9 cellular contexts compared by ENCODE assay signal in the genomic region with DNA sequence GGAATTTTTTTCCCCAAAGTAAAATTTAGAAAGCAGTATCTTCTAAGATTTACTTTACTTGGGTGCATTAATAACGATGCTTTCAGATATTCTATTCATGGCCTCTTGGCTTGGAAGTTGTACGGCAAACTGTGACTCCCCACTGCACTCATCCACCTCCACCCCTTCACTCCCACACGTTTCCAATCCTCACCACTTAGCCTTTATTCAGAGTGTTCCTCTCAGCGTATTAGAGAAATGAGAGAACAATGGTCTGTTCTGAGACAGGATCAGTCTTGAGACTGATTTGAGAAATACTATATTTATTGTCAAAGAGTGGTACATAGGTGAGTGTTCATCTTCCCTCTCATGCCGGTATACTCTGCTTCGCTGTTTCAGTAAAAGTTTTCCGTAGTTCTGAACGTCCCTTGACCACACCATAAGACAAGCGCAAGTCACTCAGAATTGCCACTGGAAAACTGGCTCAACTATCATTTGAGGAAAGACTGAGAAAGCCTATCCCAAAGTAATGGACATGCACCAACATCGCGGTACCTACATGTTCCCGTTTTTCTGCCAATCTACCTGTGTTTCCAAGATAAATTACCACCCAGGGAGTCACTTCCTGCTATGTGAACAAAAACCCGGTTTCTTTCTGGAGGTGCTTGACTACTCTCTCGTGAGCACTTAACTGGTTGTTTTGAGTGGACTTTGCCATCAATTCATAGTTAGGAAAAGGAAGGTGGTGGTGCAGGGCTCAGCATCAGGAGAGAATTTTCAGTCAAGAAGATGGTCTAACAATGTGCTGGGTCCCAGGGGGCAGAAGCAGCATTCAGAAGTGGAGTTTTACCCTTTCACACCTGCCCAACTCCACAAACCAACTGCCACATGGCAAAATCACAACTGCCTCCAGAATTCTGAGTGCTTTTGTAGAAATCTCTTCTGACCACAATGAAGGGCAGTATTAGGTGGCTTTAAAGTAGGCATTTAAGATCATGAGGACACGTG. TPM values are rescaled to one million over a fixed set of nuclear protein-coding genes. Genes with fewer than 3 reads are reported as not detected.
A peak's percentile ranks its signal among the peaks of the same experiment; 100 is the strongest.
DNase-seq lines count a peak whose midpoint lies in the region; ATAC-seq, FAIRE-seq and TF ChIP-seq lines count a peak whose summit lies in the region.
"Had no signal": no experiment of that assay in that cellular context is flagged by ENCODE, and none has a peak within 500 bp of the region (broad histone marks: within the 10 kb centered on the region; RNA-seq: fewer than 3 reads in every experiment).

No MANE protein-coding gene starts in this region.

- H4K20me1 ChIP-seq in H1 (replicated peaks in 1 of 2; ENCODE audit: control insufficient read depth in 1 of 2, insufficient read depth in 2 of 2, low read length in 2 of 2), result peaks cover 3 to 7% of the 10 kb centered on the region in 2 experiments

- H3K4me2 ChIP-seq in H1 (ENCODE audit: insufficient read depth in 1 of 2, low read depth in 2 of 2, low read length in 2 of 2) (peak overlapping the region; percentile 94 to 99), neuronal stem cell (ENCODE audit: insufficient read depth, low read length, poor library complexity, severe bottlenecking) (peak overlapping the region; percentile 96)

- H4K5ac ChIP-seq in H1 (ENCODE audit: insufficient read length, low read depth, low read length), result no peak overlapping the region

- H4K91ac ChIP-seq in H1 (replicated peaks; ENCODE audit: insufficient read length, low read length) (no peak overlapping the region), neuronal stem cell (ENCODE audit: low read depth, low read length, poor library complexity) (no peak overlapping the region)

- H3K27ac ChIP-seq in H1 (ENCODE audit: low read depth, low read length), result no peak overlapping the region
- H3K27ac ChIP-seq in neuronal stem cell (replicated peaks; ENCODE audit: low read length), result no peak overlapping the region

- DNase-seq in Calu3, result no peak
- DNase-seq in M059J (ENCODE audit: low read depth), result peak; percentile 40
- no peak for DNase-seq in H1 (ENCODE audit: low read depth in 1 of 2, low spot score in 2 of 2)
- no peak for DNase-seq in neuronal stem cell (ENCODE audit: low spot score)
- no peak for DNase-seq in inferior parietal cortex (ENCODE audit: extremely low spot score)
- no peak for DNase-seq in COLO829 (ENCODE audit: low spot score)
- no peak for DNase-seq in amniotic stem cell (lab: John Stamatoyannopoulos, UW)
- DNase-seq: activated T-cell treated with anti-CD3 and anti-CD28 coated beads for 4 hours had no signal

- H3K9me3 Mint-ChIP-seq in Calu3 (ENCODE audit: low read depth, unreplicated experiment), result no peaks in the 10 kb centered on the region

- H4K8ac ChIP-seq in H1 (ENCODE audit: extremely low read depth, insufficient read depth, low read length) (no peak overlapping the region), neuronal stem cell (ENCODE audit: low read depth, low read length) (no peak overlapping the region)

- H3K9ac ChIP-seq in H1 (replicated peaks in 1 of 4; ENCODE audit: extremely low read depth in 1 of 4, low read depth in 3 of 4, low read length in 3 of 4) (peak overlapping the region in 3 of 4 experiments; percentile 37 to 77 (median 69); a peak in 4 of 7 replicates), neuronal stem cell (ENCODE audit: low read depth, low read length, poor library complexity) (no peak overlapping the region)

- intact Hi-C loops in Calu3 (cut with micrococcal nuclease; ENCODE audit: unreplicated experiment), result loop anchor here (10.0 kb wide), 2 partner anchors 105 to 145 kb away; no protein-coding TSS in a partner anchor

- H3K4me1 Mint-ChIP-seq in Calu3 (ENCODE audit: low read depth, unreplicated experiment), result peaks cover 8% of the 10 kb centered on the region

- H3K27ac Mint-ChIP-seq in Calu3 (ENCODE audit: unreplicated experiment), result no peak overlapping the region

- no peak overlapping the region for H3K56ac ChIP-seq in H1 (replicated peaks; ENCODE audit: insufficient read length, low read depth, low read length)

- H3K14ac ChIP-seq in H1 (ENCODE audit: insufficient read length), result no peak overlapping the region
- no peak overlapping the region for H3K14ac ChIP-seq in neuronal stem cell (ENCODE audit: low read length)

- H3K36me3 ChIP-seq in H1 (ENCODE audit: control insufficient read depth in 2 of 4, insufficient read depth in 4 of 4, low read length in 3 of 4) (peaks cover 0 to 7% (median 1%) of the 10 kb centered on the region in 4 experiments; a peak in 2 of 8 replicates), neuronal stem cell (replicated peaks in 1 of 2; ENCODE audit: control insufficient read depth in 2 of 2, insufficient read depth in 2 of 2, low read length in 2 of 2) (no peaks in the 10 kb centered on the region)

- H3K27me3 ChIP-seq in H1 (replicated peaks in 1 of 4; ENCODE audit: control insufficient read depth in 3 of 4, extremely low read depth in 1 of 4, insufficient read depth in 3 of 4, low read length in 3 of 4) (peaks cover 0 to 11% (median 6%) of the 10 kb centered on the region in 4 experiments; a peak in 4 of 7 replicates), neuronal stem cell (ENCODE audit: control insufficient read depth in 3 of 3, insufficient read depth in 3 of 3, low read depth in 1 of 3, low read length in 3 of 3) (peaks cover 0 to 58% (median 0%) of the 10 kb centered on the region in 3 experiments)

- TF ChIP-seq CTCF in Calu3 (IDR thresholded peaks at IDR 0.05; ENCODE audit: unreplicated experiment) (no peak), H1 (IDR thresholded peaks at IDR 0.05; ENCODE audit: control extremely low read depth in 1 of 3, insufficient read depth in 1 of 3, low read depth in 1 of 3, low read length in 3 of 3) (no peak)

- H3K36me3 Mint-ChIP-seq in Calu3 (ENCODE audit: insufficient read depth, unreplicated experiment), result peaks cover 8% of the 10 kb centered on the region

- CTCF ChIA-PET in Calu3 (lab: Charles Lee), result interaction anchor here (1.5 kb wide), 1 partner anchor 149 kb away, joined by 4 read pairs; no protein-coding TSS in a partner anchor
- CTCF ChIA-PET in H1 (lab: Charles Lee; ENCODE audit: partially characterized antibody), result interaction anchor here (1.0 to 1.4 kb wide), 4 partner anchors 8 to 149 kb away, joined by 3 to 6 read pairs (median 4); no protein-coding TSS in a partner anchor

- no peak for TF ChIP-seq RAD21 in H1 (IDR thresholded peaks at IDR 0.05 in 1 of 2, conservative IDR thresholded peaks at IDR 0.05 in 1 of 2; ENCODE audit: low read depth in 2 of 2, low read length in 2 of 2)

- ATAC-seq in GM21447 (IDR thresholded peaks at IDR 0.05; ENCODE audit: unreplicated experiment), result no peak

- POLR2A ChIA-PET in H1 (lab: Charles Lee; ENCODE audit: partially characterized antibody), result interaction anchor here (1.2 to 4.8 kb wide), 10 partner anchors 10 to 48 kb away, joined by 3 to 54 read pairs (median 5); no protein-coding TSS in a partner anchor

- peaks cover 21% of the 10 kb centered on the region for H3K23me2 ChIP-seq in H1 (ENCODE audit: low read depth, low read length)

- no peak overlapping the region for H2AFZ ChIP-seq in H1 (ENCODE audit: low read length)
- no peak overlapping the region for H2AFZ ChIP-seq in neuronal stem cell (ENCODE audit: low read length)

- no peak overlapping the region for H2BK120ac ChIP-seq in H1 (replicated peaks; ENCODE audit: low read depth, low read length)
- H2BK120ac ChIP-seq in neuronal stem cell (ENCODE audit: low read depth, low read length), result no peak overlapping the region

- H3K4me3 Mint-ChIP-seq in Calu3 (ENCODE audit: low read depth, unreplicated experiment), result peak overlapping the region; percentile 97

- 10% methylated on average over 15 of the region's 15 CpGs; no CpG with 5 or more reads in 1 of the 2 experiments for WGBS in H1 (ENCODE audit: extremely low coverage in 1 of 2, insufficient coverage in 1 of 2, insufficient read length in 1 of 2, insufficient replicate concordance in 2 of 2, low coverage in 1 of 2, low lambda C conversion rate in 2 of 2, missing lambda C conversion rate in 1 of 2), 2 experiments
- WGBS in neuronal stem cell (ENCODE audit: extremely low coverage in 2 of 2, insufficient read length in 2 of 2, insufficient replicate concordance in 1 of 2), 2 donors, result no CpG with 5 or more reads among the region's 15 CpGs

- H3K23ac ChIP-seq in H1 (ENCODE audit: insufficient read length), result no peak overlapping the region
- H3K23ac ChIP-seq in neuronal stem cell (ENCODE audit: low read depth, low read length, poor library complexity), result no peak overlapping the region

- TF ChIP-seq EP300 in H1 (IDR thresholded peaks at IDR 0.05; ENCODE audit: borderline replicate concordance in 1 of 2, low read depth in 2 of 2, low read length in 2 of 2), result no peak

- H3K18ac ChIP-seq in H1 (ENCODE audit: extremely low read depth, low read length) (no peak overlapping the region), neuronal stem cell (ENCODE audit: low read length) (no peak overlapping the region)

- FAIRE-seq in H1 (lab: Jason Lieb, UNC), result no peak

- H3K4ac ChIP-seq in H1 (replicated peaks; ENCODE audit: insufficient read length, low read depth, low read length), result no peak overlapping the region
- H3K4ac ChIP-seq in neuronal stem cell (ENCODE audit: low read length), result no peak overlapping the region

- H3K79me2 ChIP-seq in H1 (ENCODE audit: control insufficient read depth in 1 of 2, insufficient read depth in 2 of 2, low read length in 2 of 2), result peaks cover 17 to 58% of the 10 kb centered on the region in 2 experiments; a peak in 3 of 4 replicates

- BruUV-seq in Calu3 (replicated peaks; lab: Mats Ljungman, UMichigan), result TSS peak; percentile 66

- H2BK12ac ChIP-seq in H1 (ENCODE audit: low read depth, low read length) (peak overlapping the region; percentile 64; the same call in 1 of the 2 replicates), neuronal stem cell (ENCODE audit: low read length) (no peak overlapping the region)

- TF ChIP-seq POLR2A in H1 (IDR thresholded peaks at IDR 0.05; ENCODE audit: control extremely low read depth in 1 of 2, low read depth in 2 of 2, low read length in 2 of 2), result 0 out of 3 replicates have a peak, but pooled peaks of 1 of the 2 experiments have one; percentile 39

- H3K27me3 Mint-ChIP-seq in Calu3 (ENCODE audit: unreplicated experiment), result peaks cover 34% of the 10 kb centered on the region

- H2AK5ac ChIP-seq in H1 (ENCODE audit: low read depth, low read length), result peak overlapping the region; percentile 2; the same call in 1 of the 2 replicates
- no peak overlapping the region for H2AK5ac ChIP-seq in neuronal stem cell (ENCODE audit: low read depth, low read length)

- H3K4me1 ChIP-seq in H1 (replicated peaks in 1 of 4; ENCODE audit: control insufficient read depth in 3 of 4, insufficient read depth in 4 of 4, low read length in 3 of 4) (peaks cover 2 to 14% (median 10%) of the 10 kb centered on the region in 4 experiments; a peak in 6 of 7 replicates), neuronal stem cell (ENCODE audit: control insufficient read depth in 2 of 2, insufficient read depth in 1 of 2, low read depth in 1 of 2, low read length in 2 of 2) (peaks cover 5 to 10% of the 10 kb centered on the region in 2 donors)

- H3K9me3 ChIP-seq in H1 (ENCODE audit: insufficient read depth in 2 of 2, low read depth in 1 of 2, low read length in 1 of 2), result no peaks in the 10 kb centered on the region
- peaks cover 0 to 9% of the 10 kb centered on the region in 2 donors for H3K9me3 ChIP-seq in neuronal stem cell (replicated peaks in 1 of 2; ENCODE audit: control insufficient read depth in 2 of 2, insufficient read depth in 1 of 2, low read depth in 1 of 2, low read length in 2 of 2)

- no peak overlapping the region; the same call in 1 of the 2 replicates for H2BK15ac ChIP-seq in H1 (ENCODE audit: low read length)
- H2BK15ac ChIP-seq in neuronal stem cell (ENCODE audit: low read length), result no peak overlapping the region

- H3K79me1 ChIP-seq in H1 (ENCODE audit: low read depth, low read length) (no peaks in the 10 kb centered on the region; the same call in none of the 2 replicates), neuronal stem cell (ENCODE audit: low read depth, low read length) (peaks cover 5% of the 10 kb centered on the region)

- H2BK5ac ChIP-seq in H1 (ENCODE audit: low read depth, low read length), result no peak overlapping the region
- H2BK5ac ChIP-seq in neuronal stem cell (ENCODE audit: low read length), result no peak overlapping the region

- H2BK20ac ChIP-seq in H1 (ENCODE audit: low read length), result no peak overlapping the region

- H3K4me3 ChIP-seq in H1 (ENCODE audit: extremely low read depth in 1 of 4, insufficient read depth in 2 of 4, low read depth in 3 of 4, low read length in 4 of 4), result peak overlapping the region; percentile 67 to 83 (median 76)
- peak overlapping the region in 1 of 2 donors; percentile 87 for H3K4me3 ChIP-seq in neuronal stem cell (ENCODE audit: low read length in 2 of 2)

RNA-seq across cellular contexts. Expression of a gene that starts 1.5 kb away (rescaled TPM):
- 2.7 and 3.1 TPM in 2 replicates for total RNA-seq in Calu3 (2022)
- 22.2 and 30.1 TPM in 2 replicates for total RNA-seq in M059J (2014; rRNA removed; shearing (Covaris generic))
- total RNA-seq in H1 (2021; fragmentation: NEBNext Ultra II Directional; extraction: Animal tissue kit (Norgen Biotek cat#: 25700)), result 24.4 and 27.3 TPM in 2 replicates
- polyA plus RNA-seq in H1 (2011; rRNA removed), result 8.8 and 10.6 TPM in 2 replicates
- polyA plus RNA-seq in H1 (2011; cell fraction: cytosol; rRNA removed), result 13.0 TPM
- polyA plus RNA-seq in H1 (2011; cell fraction: nucleus; rRNA removed), result 11.4 TPM
- polyA plus RNA-seq in H1 (2012, experiment 1 of 2), result 20.1 to 25.6 TPM (median 23.9 TPM) in 4 replicates
- 19.0 TPM for polyA plus RNA-seq in H1 (2012, experiment 2 of 2)
- polyA plus RNA-seq in H1 (2013, experiment 1 of 2), result 12.5 TPM
- polyA plus RNA-seq in H1 (2013, experiment 2 of 2), result 14.1 TPM
- polyA minus RNA-seq in H1 (2011; rRNA and poly(A)+ RNA removed), result 28.2 and 29.5 TPM in 2 replicates
- polyA minus RNA-seq in H1 (2011; cell fraction: cytosol; rRNA and poly(A)+ RNA removed), result 16.9 TPM
- 37.3 TPM for polyA minus RNA-seq in H1 (2011; cell fraction: nucleus; rRNA and poly(A)+ RNA removed)
- polyA plus RNA-seq in neuronal stem cell (2013, experiment 1 of 2), result 7.8 TPM
- polyA plus RNA-seq in neuronal stem cell (2013, experiment 2 of 2), result 8.1 TPM
